ENCODE assay signal across 9 cellular contexts in genomic region chr3:32686713-32687112, GRCh38. TPM values are rescaled to one million over a fixed set of nuclear protein-coding genes. Genes with fewer than 3 reads are reported as not detected.
A peak's percentile ranks its signal among the peaks of the same experiment; 100 is the strongest.
DNase-seq lines count a peak whose midpoint lies in the region; ATAC-seq and TF ChIP-seq lines count a peak whose summit lies in the region.
"Had no signal": no experiment of that assay in that cellular context is flagged by ENCODE, and none has a peak within 500 bp of the region (broad histone marks: within the 10 kb centered on the region; RNA-seq: fewer than 3 reads in every experiment).

No MANE protein-coding gene starts in this region.

- no peak for TF ChIP-seq POLR2A in IMR-90 (IDR thresholded peaks at IDR 0.05; ENCODE audit: low read depth, low read length)

- peak overlapping the region; percentile 93 to 98; a peak in 2 of 4 replicates for H3K4me3 ChIP-seq in DND-41 (ENCODE audit: low read depth in 1 of 2, low read length in 2 of 2)
- no peak overlapping the region for H3K4me3 ChIP-seq in IMR-90 (ENCODE audit: insufficient read depth, low read depth, low read length)
- peak overlapping the region; percentile 83 for H3K4me3 ChIP-seq in adipocyte (ENCODE audit: low read length)

- H3K14ac ChIP-seq in IMR-90 (replicated peaks; ENCODE audit: low read depth, low read length), result no peak overlapping the region

- peaks cover 34% of the 10 kb centered on the region for H3K4me1 ChIP-seq in DND-41 (ENCODE audit: insufficient read depth, low read length)
- H3K4me1 ChIP-seq in IMR-90 (ENCODE audit: control insufficient read depth, insufficient read depth, low read length), result no peaks in the 10 kb centered on the region
- peaks cover 20% of the 10 kb centered on the region for H3K4me1 ChIP-seq in adipocyte (ENCODE audit: control insufficient read depth, insufficient read depth, low read length)

- intact Hi-C loops in IMR-90 (cut with micrococcal nuclease), result no loop called here

- no peak overlapping the region for H2BK20ac ChIP-seq in IMR-90 (ENCODE audit: low read depth, low read length)

- peaks cover 8% of the 10 kb centered on the region for H3K9me1 ChIP-seq in IMR-90 (ENCODE audit: insufficient read depth, low read length)

- no peak for ATAC-seq in DND-41 (ENCODE audit: insufficient read depth, low read depth)
- ATAC-seq in IMR-90 (ENCODE audit: low read depth), result no peak
- no peak for ATAC-seq in naive B cell (ENCODE audit: low read depth in 2 of 2)
- no peak for ATAC-seq in GM19035 (IDR thresholded peaks at IDR 0.05; ENCODE audit: unreplicated experiment)
- ATAC-seq in GM19467 (IDR thresholded peaks at IDR 0.05; ENCODE audit: unreplicated experiment), result no peak

- in situ Hi-C loops in IMR-90 (cut with MboI; ENCODE audit: low sequenced_read_pairs), result no loop called here

- TF ChIP-seq CTCF in DND-41 (IDR thresholded peaks at IDR 0.05; ENCODE audit: borderline replicate concordance, extremely low read depth, low read length, poor library complexity, severe bottlenecking) (no peak), IMR-90 (conservative IDR thresholded peaks at IDR 0.05; ENCODE audit: low read depth, low read length) (no peak)

- no peak for TF ChIP-seq RAD21 in IMR-90 (IDR thresholded peaks at IDR 0.05; ENCODE audit: low read length)

- H3K27ac Mint-ChIP-seq in naive B cell, result peak overlapping the region; percentile 44 to 98 (median 96)

- H3K23ac ChIP-seq in IMR-90 (ENCODE audit: low read depth, low read length), result peak overlapping the region; percentile 60; the same call in 1 of the 2 replicates

- H3K27me3 ChIP-seq in DND-41 (ENCODE audit: insufficient read depth, low read length, poor library complexity) (no peaks in the 10 kb centered on the region), IMR-90 (ENCODE audit: control insufficient read depth, insufficient read depth, low read length) (no peaks in the 10 kb centered on the region), adipocyte (replicated peaks; ENCODE audit: control insufficient read depth, insufficient read depth, low read length) (no peaks in the 10 kb centered on the region)

- no peak overlapping the region for H2BK120ac ChIP-seq in IMR-90 (ENCODE audit: low read depth, low read length)

- H2AK9ac ChIP-seq in IMR-90 (replicated peaks; ENCODE audit: low read depth, low read length, poor library complexity), result no peak overlapping the region

- no peaks in the 10 kb centered on the region for H3K9me3 Mint-ChIP-seq in naive B cell

- H3K4me1 Mint-ChIP-seq in naive B cell, result peaks cover 31 to 43% (median 31%) of the 10 kb centered on the region in 3 donors

- H3K79me2 ChIP-seq in DND-41 (ENCODE audit: insufficient read depth, low read length), result peaks cover 57% of the 10 kb centered on the region

- BruUV-seq in IMR-90 (replicated peaks; lab: Mats Ljungman, UMichigan), result no TSS peak

- no peak overlapping the region for H4K5ac ChIP-seq in IMR-90 (ENCODE audit: low read depth, low read length)

- no peak overlapping the region for H2BK15ac ChIP-seq in IMR-90 (ENCODE audit: low read depth, low read length)

- peaks cover 0 to 14% of the 10 kb centered on the region in 2 donors for H3K36me3 Mint-ChIP-seq in naive B cell

- CTCF ChIA-PET in IMR-90 (lab: Yijun Ruan, JAX), result no interaction called here

- H3K9ac ChIP-seq in DND-41 (ENCODE audit: low read depth, low read length), result peak overlapping the region; percentile 89
- no peak overlapping the region for H3K9ac ChIP-seq in IMR-90 (ENCODE audit: low read depth, low read length)
- H3K9ac ChIP-seq in adipocyte (ENCODE audit: low read length), result peak overlapping the region; percentile 85

- H3K4me2 ChIP-seq in DND-41 (ENCODE audit: insufficient read depth, low read length) (peak overlapping the region; percentile 77), IMR-90 (ENCODE audit: low read depth, low read length) (peak overlapping the region; percentile 49; the same call in 1 of the 2 replicates)

- H2AFZ ChIP-seq in DND-41 (ENCODE audit: low read depth, low read length) (no peak overlapping the region), IMR-90 (replicated peaks; ENCODE audit: low read length, poor library complexity) (no peak overlapping the region)

- no peak overlapping the region for H3K4ac ChIP-seq in IMR-90 (ENCODE audit: low read depth, low read length)

- H3K4me3 Mint-ChIP-seq in naive B cell, result peak overlapping the region in 7 of 8 donors; percentile 20 to 96 (median 84)

- H3K27me3 Mint-ChIP-seq in naive B cell, result no peaks in the 10 kb centered on the region

- H2AK5ac ChIP-seq in IMR-90 (ENCODE audit: low read depth, low read length), result no peak overlapping the region

- H3K56ac ChIP-seq in IMR-90 (ENCODE audit: extremely low read depth, insufficient read depth, low read length), result no peak overlapping the region

- peaks cover 20% of the 10 kb centered on the region for H3K36me3 ChIP-seq in DND-41 (ENCODE audit: insufficient read depth, low read length)
- H3K36me3 ChIP-seq in IMR-90 (ENCODE audit: control insufficient read depth, insufficient read depth, low read length), result 0 out of 2 replicates have a peak, but pooled peaks cover 1% of the 10 kb centered on the region
- H3K36me3 ChIP-seq in adipocyte (ENCODE audit: control insufficient read depth, insufficient read depth, low read length, severe bottlenecking), result no peaks in the 10 kb centered on the region

- dilution Hi-C loops in IMR-90 (cut with HindIII; ENCODE audit: low sequenced_read_pairs, unreplicated experiment), result no loop called here

- no peak overlapping the region for H2BK5ac ChIP-seq in IMR-90 (ENCODE audit: low read depth, low read length, poor library complexity, severe bottlenecking)

- POLR2A ChIA-PET in IMR-90 (lab: Charles Lee; ENCODE audit: unreplicated experiment), result no interaction called here

- H4K20me1 ChIP-seq in DND-41 (ENCODE audit: insufficient read depth, low read length) (peaks cover 14% of the 10 kb centered on the region), IMR-90 (ENCODE audit: insufficient read depth, low read length) (no peaks in the 10 kb centered on the region; the same call in none of the 2 replicates)

- peaks cover 22 to 36% of the 10 kb centered on the region in 2 experiments for H3K79me1 ChIP-seq in IMR-90 (ENCODE audit: low read depth in 1 of 2, low read length in 2 of 2)

- no peak overlapping the region for H3K18ac ChIP-seq in IMR-90 (ENCODE audit: low read depth, low read length)

- H3K27ac ChIP-seq in DND-41 (ENCODE audit: low read length) (0 out of 2 replicates have a peak overlapping the region, but pooled peaks have one; percentile 12), IMR-90 (ENCODE audit: insufficient read depth, low read length) (no peak overlapping the region)

- no peak overlapping the region for H4K91ac ChIP-seq in IMR-90 (ENCODE audit: insufficient read depth, low read depth, low read length)

- no CpG with 5 or more reads among the region's 3 CpGs for WGBS in IMR-90 (ENCODE audit: extremely low coverage in 2 of 2, insufficient read length in 1 of 2), 2 experiments

- no peak for DNase-seq in DND-41
- DNase-seq in IMR-90, result no peak
- DNase-seq in adipocyte (ENCODE audit: low read depth), result peak; percentile 6
- DNase-seq in naive B cell, result no peak
- DNase-seq in activated CD4-positive, CD25-positive, alpha-beta regulatory T cell (lab: John Stamatoyannopoulos, UW), result no peak
- no peak for DNase-seq in NCI-H146 (lab: John Stamatoyannopoulos, UW)
- DNase-seq: NCI-H345 had no signal

- H4K8ac ChIP-seq in IMR-90 (ENCODE audit: low read depth in 2 of 2, low read length in 2 of 2), result no peak overlapping the region

- H3K9me3 ChIP-seq in DND-41 (ENCODE audit: insufficient read depth, low read length, severe bottlenecking) (no peaks in the 10 kb centered on the region), IMR-90 (ENCODE audit: control insufficient read depth, insufficient read depth, low read length) (no peaks in the 10 kb centered on the region), adipocyte (ENCODE audit: control insufficient read depth, low read length) (no peaks in the 10 kb centered on the region)

TF ChIP-seq in IMR-90, 13 proteins besides CTCF, POLR2A, EP300 and RAD21 (continues in another document):
- TF ChIP-seq BHLHE40 (IDR thresholded peaks at IDR 0.05; ENCODE audit: low read depth, low read length) (no peak), MXI1 (IDR thresholded peaks at IDR 0.05; ENCODE audit: borderline replicate concordance, low read depth, low read length) (no peak), USF2 (IDR thresholded peaks at IDR 0.05; ENCODE audit: low read depth, low read length) (no peak), CEBPB (IDR thresholded peaks at IDR 0.05; ENCODE audit: low read depth, low read length) (no peak), FOS (IDR thresholded peaks at IDR 0.05; ENCODE audit: low read depth, low read length) (no peak), NFE2L2 (IDR thresholded peaks at IDR 0.05; ENCODE audit: low read depth, low read length) (no peak), CHD1 (IDR thresholded peaks at IDR 0.05; ENCODE audit: low read depth, low read length) (no peak), ELK1 (IDR thresholded peaks at IDR 0.05; ENCODE audit: borderline replicate concordance, low read depth, low read length) (no peak), RFX5 (IDR thresholded peaks at IDR 0.05; ENCODE audit: low read depth, low read length) (no peak), MAZ (IDR thresholded peaks at IDR 0.05; ENCODE audit: borderline replicate concordance, low read depth, low read length) (no peak), MAFK (IDR thresholded peaks at IDR 0.05; ENCODE audit: low read depth, low read length) (no peak), SMC3 (IDR thresholded peaks at IDR 0.05; ENCODE audit: low read depth, low read length) (no peak)

RNA-seq across cellular contexts. Expression of gene CNOT10, which starts 1.7 kb away (rescaled TPM):
- total RNA-seq in IMR-90 (2012; rRNA removed), result 19.4 and 20.4 TPM in 2 replicates
- polyA plus RNA-seq in IMR-90 (2012; rRNA removed) (15.8 and 19.9 TPM in 2 replicates), naive B cell (ENCODE audit: low read depth in 6 of 6) (10 to 100 TPM; 25.9 to 40.6 (median 31.9) TPM)
- polyA plus RNA-seq in IMR-90 (2012; cell fraction: cytosol; rRNA removed), result 5.3 and 9.9 TPM in 2 replicates
- polyA plus RNA-seq in IMR-90 (2012; cell fraction: nucleus; rRNA removed; ENCODE audit: low replicate concordance), result 5.4 and 18.3 TPM in 2 replicates
